ENCODE assay signal across 14 cellular contexts in the genomic region with DNA sequence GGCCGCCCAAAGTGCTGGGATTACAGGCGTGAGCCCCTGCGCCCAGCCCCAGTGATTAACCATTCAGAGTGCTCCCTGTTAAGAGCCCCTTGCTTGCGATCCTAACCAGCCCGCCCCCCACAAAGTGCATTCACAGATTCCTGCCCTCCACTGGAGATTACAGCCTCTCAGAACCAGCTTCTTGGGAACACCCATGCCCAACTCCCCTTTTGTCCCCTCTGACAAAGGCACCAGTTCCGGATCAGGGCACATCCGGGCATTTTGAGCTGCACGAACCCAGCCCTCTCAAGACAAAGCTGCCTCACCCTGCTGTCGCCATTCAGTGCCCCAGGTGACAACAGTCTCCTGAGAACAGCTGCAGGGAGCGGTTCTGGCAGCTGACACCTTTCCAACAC.
DNase-seq lines count a peak whose midpoint lies in the region; ATAC-seq and TF ChIP-seq lines count a peak whose summit lies in the region.
"Had no signal": no experiment of that assay in that cellular context is flagged by ENCODE, and none has a peak within 500 bp of the region (broad histone marks: within the 10 kb centered on the region; RNA-seq: fewer than 3 reads in every experiment).

No MANE protein-coding gene starts in this region.

- no peak for ATAC-seq in stimulated activated effector memory CD8-positive, alpha-beta T cell treated with anti-CD3 and anti-CD28 coated beads, Interleukin-12 subunit alpha, Interleukin-12 subunit beta, amount 100 ng/mL, for 72 hours
- ATAC-seq in HG03457 (IDR thresholded peaks at IDR 0.05; ENCODE audit: unreplicated experiment): no peak
- ATAC-seq: activated CD4-positive, alpha-beta T cell treated with anti-CD3 and anti-CD28 coated beads for 36 hours had no signal

- peak overlapping the region; percentile 38 for H3K4me3 Mint-ChIP-seq in stimulated activated effector memory CD8-positive, alpha-beta T cell treated with anti-CD3 and anti-CD28 coated beads, Interleukin-12 subunit alpha, Interleukin-12 subunit beta, amount 100 ng/mL, for 72 hours
- H3K4me3 Mint-ChIP-seq: activated CD4-positive, alpha-beta T cell treated with anti-CD3 and anti-CD28 coated beads for 36 hours had no signal

- no peak overlapping the region for H3K27ac Mint-ChIP-seq in stimulated activated effector memory CD8-positive, alpha-beta T cell treated with anti-CD3 and anti-CD28 coated beads, Interleukin-12 subunit alpha, Interleukin-12 subunit beta, amount 100 ng/mL, for 72 hours
- H3K27ac Mint-ChIP-seq: activated CD4-positive, alpha-beta T cell treated with anti-CD3 and anti-CD28 coated beads for 36 hours had no signal

- H3K36me3 Mint-ChIP-seq in stimulated activated effector memory CD8-positive, alpha-beta T cell treated with anti-CD3 and anti-CD28 coated beads, Interleukin-12 subunit alpha, Interleukin-12 subunit beta, amount 100 ng/mL, for 72 hours: no peaks in the 10 kb centered on the region

- peaks cover 12% of the 10 kb centered on the region for H3K4me1 Mint-ChIP-seq in stimulated activated effector memory CD8-positive, alpha-beta T cell treated with anti-CD3 and anti-CD28 coated beads, Interleukin-12 subunit alpha, Interleukin-12 subunit beta, amount 100 ng/mL, for 72 hours

- no peak for TF ChIP-seq POLR2A in erythroblast (IDR thresholded peaks at IDR 0.05; ENCODE audit: low read length)

- DNase-seq in NCI-H2171 treated with DMSO at 0.1 percent for 48 hours (lab: John Stamatoyannopoulos, UW): peak; percentile 17
- no peak for DNase-seq in NCI-H2171 (lab: John Stamatoyannopoulos, UW)
- peak; percentile 90 for DNase-seq in NCI-H345 (lab: John Stamatoyannopoulos, UW)
- peak; percentile 28 to 36 for DNase-seq in erythroblast (lab: John Stamatoyannopoulos, UW)
- no peak for DNase-seq in stimulated activated effector memory CD8-positive, alpha-beta T cell treated with anti-CD3 and anti-CD28 coated beads, Interleukin-12 subunit alpha, Interleukin-12 subunit beta, amount 100 ng/mL, for 72 hours (ENCODE audit: low spot score in 2 of 2)
- DNase-seq in hepatic stellate cell (ENCODE audit: low spot score): no peak
- DNase-seq in NCI-H2227 treated with DMSO at 0.1 percent for 48 hours (lab: John Stamatoyannopoulos, UW): no peak
- DNase-seq: activated CD4-positive, alpha-beta T cell treated with anti-CD3 and anti-CD28 coated beads for 36 hours; activated naive CD4-positive, alpha-beta T cell treated with Interleukin-2 at 50 U/mL for 16 hours; effector memory CD4-positive, alpha-beta T cell; NCI-H1092; occipital lobe; stimulated activated CD4-positive, alpha-beta T cell treated with anti-CD3 and anti-CD28 coated beads, Interleukin-4, amount 100 ng/mL, for 4 hours had no signal

- H3K9me3 Mint-ChIP-seq in stimulated activated effector memory CD8-positive, alpha-beta T cell treated with anti-CD3 and anti-CD28 coated beads, Interleukin-12 subunit alpha, Interleukin-12 subunit beta, amount 100 ng/mL, for 72 hours: no peaks in the 10 kb centered on the region

Comparison
In these comparisons a context has a peak if more than half of its experiments do, and no peak if none do; other contexts are left out.
1. DNase-seq: peak in NCI-H2171 treated with DMSO at 0.1 percent for 48 hours (single experiment), NCI-H345 (single experiment) and erythroblast (2 of 2); none in NCI-H2171 (single experiment), stimulated activated effector memory CD8-positive, alpha-beta T cell treated with anti-CD3 and anti-CD28 coated beads, Interleukin-12 subunit alpha, Interleukin-12 subunit beta, amount 100 ng/mL, for 72 hours (0 of 2), hepatic stellate cell (single experiment) and NCI-H2227 treated with DMSO at 0.1 percent for 48 hours (single experiment).